Comparison of ENCODE assay signal across 1 cellular context in genomic region chr12:120265483-120266179, GRCh38.
TF ChIP-seq lines count a peak whose summit lies in the region.

PXN (minus strand) TSS chr12:120265730; CDS start chr12:120265629, 101 bp downstream.

TF ChIP-seq in HepG2, 621 proteins besides CTCF, POLR2A, EP300 and RAD21 (continued from another document and continues in another):
- no peak for TF ChIP-seq AFF4 (CRISPR knock-in tag; IDR thresholded peaks at IDR 0.05)
- TF ChIP-seq FOXC1 (CRISPR knock-in tag; IDR thresholded peaks at IDR 0.05; ENCODE audit: borderline replicate concordance), result no peak
- no peak for TF ChIP-seq ZNF672 (CRISPR knock-in tag; IDR thresholded peaks at IDR 0.05)
- no peak for TF ChIP-seq GABPA (IDR thresholded peaks at IDR 0.05; ENCODE audit: low read depth, low read length)
- no peak for TF ChIP-seq GABPA (CRISPR knock-in tag; IDR thresholded peaks at IDR 0.05; ENCODE audit: low read depth)
- no peak for TF ChIP-seq TSC22D2 (CRISPR knock-in tag; IDR thresholded peaks at IDR 0.05; ENCODE audit: borderline replicate concordance)
- TF ChIP-seq ZBTB20 (CRISPR knock-in tag; IDR thresholded peaks at IDR 0.05; ENCODE audit: borderline replicate concordance, low read depth), result no peak
- peak; percentile 57 for TF ChIP-seq ARID5B (CRISPR knock-in tag; IDR thresholded peaks at IDR 0.05)
- no peak for TF ChIP-seq JDP2 (CRISPR knock-in tag; IDR thresholded peaks at IDR 0.05; ENCODE audit: borderline replicate concordance)
- TF ChIP-seq ZNF710 (CRISPR knock-in tag; IDR thresholded peaks at IDR 0.05; ENCODE audit: borderline replicate concordance), result no peak
- no peak for TF ChIP-seq ZNF160 (CRISPR knock-in tag; IDR thresholded peaks at IDR 0.05)
- no peak for TF ChIP-seq ZNF292 (CRISPR knock-in tag; IDR thresholded peaks at IDR 0.05; ENCODE audit: borderline replicate concordance, low read depth)
- peak; percentile 50; the same call in 1 of the 2 replicates for TF ChIP-seq ZNF556 (CRISPR knock-in tag; IDR thresholded peaks at IDR 0.05; ENCODE audit: borderline replicate concordance)
- TF ChIP-seq NFE2 (CRISPR knock-in tag; IDR thresholded peaks at IDR 0.05), result no peak
- TF ChIP-seq TCF7 (IDR thresholded peaks at IDR 0.05; ENCODE audit: low read depth), result no peak
- TF ChIP-seq MTF2 (CRISPR knock-in tag; IDR thresholded peaks at IDR 0.05; ENCODE audit: borderline replicate concordance), result no peak
- no peak for TF ChIP-seq BATF2 (CRISPR knock-in tag; IDR thresholded peaks at IDR 0.05)
- TF ChIP-seq NR3C1 (CRISPR knock-in tag; IDR thresholded peaks at IDR 0.05), result no peak
- no peak; the same call in none of the 2 replicates for TF ChIP-seq TBX2 (CRISPR knock-in tag; IDR thresholded peaks at IDR 0.05; ENCODE audit: borderline replicate concordance)
- no peak for TF ChIP-seq ZNF30 (CRISPR knock-in tag; IDR thresholded peaks at IDR 0.05)
- TF ChIP-seq NFIC (IDR thresholded peaks at IDR 0.05; ENCODE audit: low read length), result no peak
- no peak for TF ChIP-seq ZBTB26 (CRISPR knock-in tag; IDR thresholded peaks at IDR 0.05; ENCODE audit: borderline replicate concordance)
- no peak for TF ChIP-seq ZNF367 (CRISPR knock-in tag; IDR thresholded peaks at IDR 0.05; ENCODE audit: borderline replicate concordance)
- TF ChIP-seq ONECUT2 (CRISPR knock-in tag; IDR thresholded peaks at IDR 0.05), result no peak
- no peak for TF ChIP-seq CERS6 (CRISPR knock-in tag; IDR thresholded peaks at IDR 0.05)
- TF ChIP-seq DBP (CRISPR knock-in tag; IDR thresholded peaks at IDR 0.05; ENCODE audit: not compliant biosample characterization), result no peak
- TF ChIP-seq NFAT5 (CRISPR knock-in tag; IDR thresholded peaks at IDR 0.05), result no peak
- no peak for TF ChIP-seq ARID3A (IDR thresholded peaks at IDR 0.05; ENCODE audit: low read depth, low read length)
- no peak for TF ChIP-seq ZNF558 (CRISPR knock-in tag; IDR thresholded peaks at IDR 0.05; ENCODE audit: borderline replicate concordance)
- TF ChIP-seq ELF4 (CRISPR knock-in tag; IDR thresholded peaks at IDR 0.05; ENCODE audit: borderline replicate concordance), result no peak
- no peak for TF ChIP-seq CBX5 (CRISPR knock-in tag; IDR thresholded peaks at IDR 0.05; ENCODE audit: borderline replicate concordance)
- 0 out of 2 replicates have a peak, but pooled peaks have one; percentile 20 for TF ChIP-seq GATAD1 (CRISPR knock-in tag; IDR thresholded peaks at IDR 0.05)
- no peak for TF ChIP-seq JARID2 (CRISPR knock-in tag; IDR thresholded peaks at IDR 0.05; ENCODE audit: insufficient replicate concordance)
- TF ChIP-seq FIP1L1 (IDR thresholded peaks at IDR 0.05; ENCODE audit: borderline replicate concordance, insufficient read depth, low read depth, low read length), result no peak
- no peak for TF ChIP-seq HIC2 (CRISPR knock-in tag; IDR thresholded peaks at IDR 0.05; ENCODE audit: low read depth)
